Comparison of ENCODE assay signal across 23 cellular contexts in the genomic region with DNA sequence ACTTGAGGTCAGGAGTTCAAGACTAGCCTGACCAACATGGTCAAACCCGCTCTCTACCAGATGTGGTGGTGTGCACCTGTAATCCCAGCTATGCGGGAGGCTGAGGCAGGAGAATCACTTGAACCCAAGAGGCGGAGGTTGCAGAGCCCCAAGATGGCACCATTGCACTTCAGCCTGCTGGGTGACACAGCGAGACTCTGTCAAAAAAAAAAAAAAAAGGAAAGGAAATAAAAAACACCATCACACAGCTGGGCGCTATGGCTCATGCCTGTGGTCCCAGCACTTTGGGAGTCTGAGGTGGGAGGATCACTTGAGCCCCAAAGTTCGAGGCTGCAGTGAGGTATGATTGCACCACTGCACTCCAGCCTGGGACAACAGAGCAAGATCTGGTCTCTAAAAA. TPM values are rescaled to one million over a fixed set of nuclear protein-coding genes. Genes with fewer than 3 reads are reported as not detected.
DNase-seq lines count a peak whose midpoint lies in the region; ATAC-seq, FAIRE-seq and TF ChIP-seq lines count a peak whose summit lies in the region.
"Had no signal": no experiment of that assay in that cellular context is flagged by ENCODE, and none has a peak within 500 bp of the region (broad histone marks: within the 10 kb centered on the region; RNA-seq: fewer than 3 reads in every experiment).

No MANE protein-coding gene starts in this region.

- no peaks in the 10 kb centered on the region for H3K9me1 ChIP-seq in K562 (ENCODE audit: control insufficient read depth, insufficient read depth, low read length)

- no peak for ATAC-seq in stimulated activated naive CD8-positive, alpha-beta T cell treated with anti-CD3 and anti-CD28 coated beads, Interleukin-15, Interleukin-2, amounts not matched to agents 100 U/mL and 50 U/mL, for 24 hours
- ATAC-seq in stimulated activated naive CD8-positive, alpha-beta T cell treated with anti-CD3 and anti-CD28 coated beads, Interleukin-15, amount 100 ng/mL, for 72 hours: no peak
- no peak for ATAC-seq in K562
- no peak for ATAC-seq in GM19351 (IDR thresholded peaks at IDR 0.05; ENCODE audit: unreplicated experiment)
- ATAC-seq: lower lobe of right lung, right lobe of liver had no signal

- intact Hi-C loops in K562 (cut with micrococcal nuclease): loop anchor here (10.0 kb wide), 1 partner anchor 246 kb away; no protein-coding TSS in a partner anchor

- peaks cover 49% of the 10 kb centered on the region for H3K4me1 Mint-ChIP-seq in stimulated activated naive CD8-positive, alpha-beta T cell treated with anti-CD3 and anti-CD28 coated beads, Interleukin-15, amount 100 ng/mL, for 72 hours

- peaks cover 25 to 62% of the 10 kb centered on the region in 2 experiments; a peak in 4 of 5 replicates for H3K27me3 ChIP-seq in K562 (ENCODE audit: control insufficient read depth in 2 of 2, insufficient read depth in 2 of 2, low read length in 2 of 2)
- H3K27me3 ChIP-seq: right lobe of liver had no signal

- 13% methylated on average over 6 of the region's 6 CpGs for WGBS in K562 (ENCODE audit: insufficient coverage, low coverage, missing lambda C conversion rate)

- no peak for FAIRE-seq in K562 (lab: Jason Lieb, UNC)

- no peaks in the 10 kb centered on the region for H3K79me2 ChIP-seq in K562 (ENCODE audit: control insufficient read depth, insufficient read depth, low read length)

- no peaks in the 10 kb centered on the region; the same call in 1 of the 2 replicates for H3K9me3 ChIP-seq in K562 (replicated peaks; ENCODE audit: control insufficient read depth, insufficient read depth, low read depth, low read length)
- H3K9me3 ChIP-seq: lower lobe of right lung, right lobe of liver, tibial nerve had no signal

- TF ChIP-seq RAD21 in K562 (CRISPR knock-in tag; conservative IDR thresholded peaks at IDR 0.05 in 1 of 2, IDR thresholded peaks at IDR 0.05 in 1 of 2): no peak

- in situ Hi-C loops in K562 (cut with MboI): no loop called here

- no peak overlapping the region for H3K27ac Mint-ChIP-seq in stimulated activated naive CD8-positive, alpha-beta T cell treated with anti-CD3 and anti-CD28 coated beads, Interleukin-15, amount 100 ng/mL, for 72 hours
- H3K27ac Mint-ChIP-seq: activated T-cell treated with anti-CD3 and anti-CD28 coated beads, Interleukin-2, amount 50 U/mL, for 24 hours; T-helper 1 cell treated with Interleukin-12 subunit alpha and Interleukin-12 subunit beta and Interleukin-4 antibody, amounts not matched to agents 30 μg/mL and 1 μg/mL, for 36 hours had no signal

- H2AFZ ChIP-seq in K562 (ENCODE audit: low read depth, low read length): no peak overlapping the region
- H2AFZ ChIP-seq: GM23248 had no signal

- peaks cover 4 to 14% of the 10 kb centered on the region in 2 experiments; a peak in 2 of 5 replicates for H3K4me1 ChIP-seq in K562 (replicated peaks in 1 of 2; ENCODE audit: control insufficient read depth in 2 of 2, insufficient read depth in 2 of 2, low read length in 2 of 2)

- no peak for TF ChIP-seq CTCF in K562 (IDR thresholded peaks at IDR 0.05 in 2 of 3, conservative IDR thresholded peaks at IDR 0.05 in 1 of 3; ENCODE audit: insufficient read depth in 2 of 3, low read depth in 1 of 3, low read length in 3 of 3)

- BruUV-seq in K562 (replicated peaks; lab: Mats Ljungman, UMichigan): no TSS peak

- no peaks in the 10 kb centered on the region for H3K36me3 ChIP-seq in K562 (ENCODE audit: control insufficient read depth, insufficient read depth, low read length)
- H3K36me3 ChIP-seq: lower lobe of right lung, right lobe of liver, tibial nerve had no signal

- CTCF ChIA-PET in K562 (lab: Yijun Ruan, JAX; ENCODE audit: low intra/inter-chr PET ratio): interaction anchor here (1.1 to 3.3 kb wide), 2 partner anchors 37 to 274 kb away, joined by 3 to 38 read pairs; no protein-coding TSS in a partner anchor

- no peak overlapping the region for H3K4me3 Mint-ChIP-seq in stimulated activated naive CD8-positive, alpha-beta T cell treated with anti-CD3 and anti-CD28 coated beads, Interleukin-15, amount 100 ng/mL, for 72 hours
- H3K4me3 Mint-ChIP-seq: activated T-cell treated with anti-CD3 and anti-CD28 coated beads, Interleukin-2, amount 50 U/mL, for 24 hours; neural crest cell; T-helper 1 cell treated with Interleukin-12 subunit alpha and Interleukin-12 subunit beta and Interleukin-4 antibody, amounts not matched to agents 30 μg/mL and 1 μg/mL, for 36 hours had no signal

- POLR2A ChIA-PET in K562 (lab: Yijun Ruan, JAX): interaction anchor here (1.8 kb wide), 1 partner anchor 13 kb away, joined by 4 read pairs; a partner anchor contains a TSS

- H3K9ac ChIP-seq in K562 (ENCODE audit: insufficient read depth in 1 of 2, low read depth in 2 of 2, low read length in 2 of 2): no peak overlapping the region
- H3K9ac ChIP-seq: GM23248 had no signal

- H3K9me3 Mint-ChIP-seq in stimulated activated naive CD8-positive, alpha-beta T cell treated with anti-CD3 and anti-CD28 coated beads, Interleukin-15, amount 100 ng/mL, for 72 hours: no peaks in the 10 kb centered on the region
- H3K9me3 Mint-ChIP-seq: activated T-cell treated with anti-CD3 and anti-CD28 coated beads, Interleukin-2, amount 50 U/mL, for 24 hours; neural crest cell; T-helper 1 cell treated with Interleukin-12 subunit alpha and Interleukin-12 subunit beta and Interleukin-4 antibody, amounts not matched to agents 30 μg/mL and 1 μg/mL, for 36 hours had no signal

- TF ChIP-seq POLR2A in K562 (conservative IDR thresholded peaks at IDR 0.05): no peak

- H3K4me2 ChIP-seq in K562 (ENCODE audit: insufficient read depth, low read length): no peak overlapping the region

- no peak for TF ChIP-seq EP300 in K562 (IDR thresholded peaks at IDR 0.05; ENCODE audit: low read length)

- H3K27ac ChIP-seq in K562 (ENCODE audit: extremely low read depth, low read depth, low read length): no peak overlapping the region
- H3K27ac ChIP-seq: epithelial cell of prostate, GM23248, lower lobe of right lung, right lobe of liver, tibial nerve had no signal

- H3K4me3 ChIP-seq in K562: no peak overlapping the region
- H3K4me3 ChIP-seq: GM23248, lower lobe of right lung, right lobe of liver, tibial nerve had no signal

- H3K27me3 Mint-ChIP-seq in stimulated activated naive CD8-positive, alpha-beta T cell treated with anti-CD3 and anti-CD28 coated beads, Interleukin-15, amount 100 ng/mL, for 72 hours: peaks cover 12% of the 10 kb centered on the region

- no peaks in the 10 kb centered on the region; the same call in 1 of the 2 replicates for H4K20me1 ChIP-seq in K562 (replicated peaks; ENCODE audit: control insufficient read depth, insufficient read depth, low read length)

- DNase-seq in stimulated activated naive CD8-positive, alpha-beta T cell treated with anti-CD3 and anti-CD28 coated beads, Interleukin-15, Interleukin-2, amounts not matched to agents 100 U/mL and 50 U/mL, for 24 hours: peak; percentile 33
- no peak for DNase-seq in stimulated activated naive CD8-positive, alpha-beta T cell treated with anti-CD3 and anti-CD28 coated beads, Interleukin-15, amount 100 ng/mL, for 72 hours
- DNase-seq in MV-4-11 (lab: John Stamatoyannopoulos, UW) (peak; percentile 7), K562 (ENCODE audit: extremely low read depth in 1 of 4, low spot score in 3 of 4) (no peak), NCI-H1436 treated with DMSO at 0.1 percent for 48 hours (lab: John Stamatoyannopoulos, UW) (no peak)
- no peak for DNase-seq in stimulated activated CD4-positive, alpha-beta T cell treated with anti-CD3 and anti-CD28 coated beads, Interleukin-15, amount 100 ng/mL, for 24 hours
- DNase-seq: activated T-cell treated with anti-CD3 and anti-CD28 coated beads, Interleukin-2, amount 50 U/mL, for 24 hours; DMS53; GF-D8; GM23248; KG1; lower lobe of right lung; NCI-H1048; NCI-H187 treated with DMSO at 0.1 percent for 48 hours; NCI-H69; posterior cingulate gyrus; right lobe of liver had no signal

TF ChIP-seq in K562, 482 proteins besides CTCF, POLR2A, EP300 and RAD21:
- 0 out of 2 replicates have a peak, but pooled peaks have one; percentile 28 for TF ChIP-seq ZNF384 (IDR thresholded peaks at IDR 0.05; ENCODE audit: low read depth, low read length)
- TF ChIP-seq, protein P1, sequence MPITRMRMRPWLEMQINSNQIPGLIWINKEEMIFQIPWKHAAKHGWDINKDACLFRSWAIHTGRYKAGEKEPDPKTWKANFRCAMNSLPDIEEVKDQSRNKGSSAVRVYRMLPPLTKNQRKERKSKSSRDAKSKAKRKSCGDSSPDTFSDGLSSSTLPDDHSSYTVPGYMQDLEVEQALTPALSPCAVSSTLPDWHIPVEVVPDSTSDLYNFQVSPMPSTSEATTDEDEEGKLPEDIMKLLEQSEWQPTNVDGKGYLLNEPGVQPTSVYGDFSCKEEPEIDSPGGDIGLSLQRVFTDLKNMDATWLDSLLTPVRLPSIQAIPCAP (CRISPR knock-in tag; IDR thresholded peaks at IDR 0.05; ENCODE audit: borderline replicate concordance): no peak
TF ChIP-seq in K562: peak in this region for 1.

RNA-seq across cellular contexts. Expression of a gene that starts 13.3 kb away (rescaled TPM):
- total RNA-seq in K562 (2011; cell fraction: chromatin; rRNA removed; ENCODE audit: low replicate concordance): not detected in 2 replicates
- not detected in 2 replicates for total RNA-seq in K562 (2011; cell fraction: nucleolus; rRNA removed)
- total RNA-seq in K562 (2011; cell fraction: nucleoplasm; rRNA removed): not detected in 2 replicates
- total RNA-seq in K562 (2014; rRNA removed) (0.04 TPM in 1 of 2 replicates, not detected in the other), K562 (2014; rRNA removed; fragmentation: Illumina TruSeq; extraction: Trizol) (not detected in 2 replicates), K562 (2015; rRNA removed; fragmentation: Illumina TruSeq; extraction: Trizol) (not detected in 2 replicates), K562 (2021) (0.07 TPM in 1 of 2 replicates, not detected in the other)
- polyA plus RNA-seq in K562 (2011; rRNA removed) (not detected in 2 replicates), K562 (2014; fragmentation: Illumina TruSeq; extraction: Trizol) (0.03 TPM in 1 of 2 replicates, not detected in the other), K562 (2014; fragmentation: Nextera tagmentation; extraction: Ambion mirVana) (not detected), K562 (2014; rRNA removed) (0.01 and 0.03 TPM in 2 replicates)
- polyA plus RNA-seq in K562 (2011; cell fraction: cytosol; rRNA removed): 0.01 TPM in 1 of 2 replicates, not detected in the other
- 0.03 TPM in 1 of 2 replicates, not detected in the other for polyA plus RNA-seq in K562 (2011; cell fraction: nucleus; rRNA removed)
- 0.04 TPM in 2 replicates for polyA plus RNA-seq in K562 (2012)
- polyA minus RNA-seq in K562 (2011; rRNA and poly(A)+ RNA removed): not detected in 2 replicates
- not detected in 2 replicates for polyA minus RNA-seq in K562 (2011; cell fraction: cytosol; rRNA and poly(A)+ RNA removed)
- polyA minus RNA-seq in K562 (2011; cell fraction: nucleus; rRNA and poly(A)+ RNA removed): not detected in 2 replicates
- total RNA-seq: GM23248, RPMI7951 had no signal
- polyA plus RNA-seq: GM23248 had no signal

Comparison
In these comparisons a context has a peak if more than half of its experiments do, and no peak if none do; other contexts are left out.
1. DNase-seq: peak in stimulated activated naive CD8-positive, alpha-beta T cell treated with anti-CD3 and anti-CD28 coated beads, Interleukin-15, Interleukin-2, amounts not matched to agents 100 U/mL and 50 U/mL, for 24 hours (single experiment) and MV-4-11 (single experiment); none in stimulated activated naive CD8-positive, alpha-beta T cell treated with anti-CD3 and anti-CD28 coated beads, Interleukin-15, amount 100 ng/mL, for 72 hours (0 of 2), K562 (0 of 4), NCI-H1436 treated with DMSO at 0.1 percent for 48 hours (single experiment) and stimulated activated CD4-positive, alpha-beta T cell treated with anti-CD3 and anti-CD28 coated beads, Interleukin-15, amount 100 ng/mL, for 24 hours (single experiment).